24 cellular contexts compared by ENCODE assay signal in genomic region chr18:47737198-47737830, GRCh38.
"Had no signal": no experiment of that assay in that cellular context is flagged by ENCODE, and none has a peak within 500 bp of the region (broad histone marks: within the 10 kb centered on the region; RNA-seq: fewer than 3 reads in every experiment).

No MANE protein-coding gene starts in this region.

- H2AFZ ChIP-seq: hepatocyte had no signal

- DNase-seq: activated CD4-positive, alpha-beta T cell treated with anti-CD3 and anti-CD28 coated beads, Interleukin-2, amount 10 ng/mL, durations not matched to agents 24 days and 14 days; activated CD8-positive, alpha-beta T cell treated with anti-CD3 and anti-CD28 coated beads, Interleukin-2, amount 10 ng/mL, durations not matched to agents 7 days and 5 days; activated naive CD4-positive, alpha-beta T cell treated with anti-CD3 and anti-CD28 coated beads, Interleukin-2, amount 10 ng/mL, durations not matched to agents 7 days and 5 days; activated T-cell treated with anti-CD3 and anti-CD28 coated beads, Interleukin-2, amount 50 U/mL, for 48 hours; amygdala; effector CD8-positive, alpha-beta T cell; foreskin melanocyte; immature natural killer cell; kidney glomerular epithelial cell; left ventricle myocardium superior; mammary epithelial cell; pancreas; psoas muscle; right cardiac atrium; stimulated activated CD4-positive, alpha-beta T cell treated with anti-CD3 and anti-CD28 coated beads, Interleukin-1b, Interleukin-23, amount 100 ng/mL, for 48 hours; stimulated activated naive CD8-positive, alpha-beta T cell treated with anti-CD3 and anti-CD28 coated beads, Interleukin-15, amount 100 ng/mL, for 72 hours; uterus had no signal

- H3K4me3 ChIP-seq: hepatocyte, pancreas, psoas muscle, skin epidermis, suprapubic skin, tibial nerve, uterus had no signal

- H3K36me3 ChIP-seq: neutrophil, pancreas, suprapubic skin, tibial nerve, uterus had no signal

- H3K9me3 ChIP-seq: neutrophil, pancreas, psoas muscle, suprapubic skin, uterus had no signal

- H3K4me1 ChIP-seq: pancreas, psoas muscle, suprapubic skin, tibial nerve, uterus had no signal

- H3K27me3 ChIP-seq: pancreas, tibial nerve, uterus had no signal

- H3K27ac ChIP-seq: hepatocyte, neutrophil, pancreas, psoas muscle, skin epidermis, suprapubic skin, tibial nerve, uterus had no signal

- H3K4me2 ChIP-seq: hepatocyte had no signal

- ATAC-seq: activated CD4-positive, CD25-positive, alpha-beta regulatory T cell treated with anti-CD3 and anti-CD28 coated beads, Interleukin-2, amount 50 U/mL, for 24 hours; activated CD8-positive, alpha-beta T cell treated with anti-CD3 and anti-CD28 coated beads, Interleukin-2, amount 10 ng/mL, durations not matched to agents 7 days and 5 days; esophagus mucosa; left ventricle myocardium superior; pancreas; psoas muscle; right cardiac atrium had no signal
